ENCODE assay signal across 1 cellular context in the genomic region with DNA sequence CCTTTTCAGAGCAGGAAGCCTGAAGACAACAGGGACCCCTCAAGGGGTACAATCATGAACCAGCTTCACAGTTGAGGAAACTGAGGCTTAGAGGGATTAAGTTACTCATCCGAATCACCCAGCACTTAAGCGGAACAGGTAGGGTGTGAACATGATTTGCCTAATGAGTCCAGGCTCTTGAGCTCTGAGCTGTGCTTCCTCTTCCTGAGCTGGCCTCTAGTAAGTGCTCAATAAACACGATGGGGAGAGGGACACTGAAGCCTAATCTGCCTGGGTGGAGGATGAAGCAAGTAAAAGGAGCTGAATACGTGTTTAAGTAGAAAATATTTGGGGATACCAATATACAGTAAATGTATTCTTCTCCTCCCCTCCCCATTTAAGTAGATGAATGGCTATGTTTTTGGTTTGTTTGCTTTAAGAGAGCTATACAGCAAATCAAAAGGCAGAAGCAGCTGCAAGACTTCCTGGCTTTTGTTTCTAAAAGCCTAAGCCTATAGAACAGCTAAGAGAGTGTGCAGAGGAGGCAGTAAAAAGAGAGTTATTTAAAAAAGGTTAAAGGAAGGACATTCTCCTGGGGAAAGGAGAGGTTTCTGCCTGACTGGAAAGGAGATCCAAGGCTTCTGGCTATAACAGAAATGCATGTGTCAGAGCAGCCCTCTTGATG.
TF ChIP-seq lines count a peak whose summit lies in the region.

No MANE protein-coding gene starts in this region.

TF ChIP-seq in IMR-90, 13 proteins besides CTCF, POLR2A, EP300 and RAD21:
- TF ChIP-seq RCOR1 (IDR thresholded peaks at IDR 0.05; ENCODE audit: insufficient replicate concordance, low read length) = no peak
- TF ChIP-seq MXI1 (IDR thresholded peaks at IDR 0.05; ENCODE audit: borderline replicate concordance, low read depth, low read length) = no peak
- TF ChIP-seq NFE2L2 (IDR thresholded peaks at IDR 0.05; ENCODE audit: low read depth, low read length) = no peak
- TF ChIP-seq, protein P1, sequence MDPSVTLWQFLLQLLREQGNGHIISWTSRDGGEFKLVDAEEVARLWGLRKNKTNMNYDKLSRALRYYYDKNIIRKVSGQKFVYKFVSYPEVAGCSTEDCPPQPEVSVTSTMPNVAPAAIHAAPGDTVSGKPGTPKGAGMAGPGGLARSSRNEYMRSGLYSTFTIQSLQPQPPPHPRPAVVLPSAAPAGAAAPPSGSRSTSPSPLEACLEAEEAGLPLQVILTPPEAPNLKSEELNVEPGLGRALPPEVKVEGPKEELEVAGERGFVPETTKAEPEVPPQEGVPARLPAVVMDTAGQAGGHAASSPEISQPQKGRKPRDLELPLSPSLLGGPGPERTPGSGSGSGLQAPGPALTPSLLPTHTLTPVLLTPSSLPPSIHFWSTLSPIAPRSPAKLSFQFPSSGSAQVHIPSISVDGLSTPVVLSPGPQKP (IDR thresholded peaks at IDR 0.05; ENCODE audit: borderline replicate concordance, low read depth, low read length) = no peak
- no peak for TF ChIP-seq BHLHE40 (IDR thresholded peaks at IDR 0.05; ENCODE audit: low read depth, low read length)
- TF ChIP-seq, protein P2, sequence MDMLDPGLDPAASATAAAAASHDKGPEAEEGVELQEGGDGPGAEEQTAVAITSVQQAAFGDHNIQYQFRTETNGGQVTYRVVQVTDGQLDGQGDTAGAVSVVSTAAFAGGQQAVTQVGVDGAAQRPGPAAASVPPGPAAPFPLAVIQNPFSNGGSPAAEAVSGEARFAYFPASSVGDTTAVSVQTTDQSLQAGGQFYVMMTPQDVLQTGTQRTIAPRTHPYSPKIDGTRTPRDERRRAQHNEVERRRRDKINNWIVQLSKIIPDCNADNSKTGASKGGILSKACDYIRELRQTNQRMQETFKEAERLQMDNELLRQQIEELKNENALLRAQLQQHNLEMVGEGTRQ (IDR thresholded peaks at IDR 0.05; ENCODE audit: low read depth, low read length) = no peak
- no peak for TF ChIP-seq RFX5 (IDR thresholded peaks at IDR 0.05; ENCODE audit: low read depth, low read length)
- no peak for TF ChIP-seq SMC3 (IDR thresholded peaks at IDR 0.05; ENCODE audit: low read depth, low read length)
- no peak for TF ChIP-seq FOS (IDR thresholded peaks at IDR 0.05; ENCODE audit: low read depth, low read length)
- TF ChIP-seq CEBPB (IDR thresholded peaks at IDR 0.05; ENCODE audit: low read depth, low read length) = no peak
- TF ChIP-seq MAZ (IDR thresholded peaks at IDR 0.05; ENCODE audit: borderline replicate concordance, low read depth, low read length) = no peak
- no peak for TF ChIP-seq MAFK (IDR thresholded peaks at IDR 0.05; ENCODE audit: low read depth, low read length)
- TF ChIP-seq CHD1 (IDR thresholded peaks at IDR 0.05; ENCODE audit: low read depth, low read length) = no peak
